24 cellular contexts compared by ENCODE assay signal in genomic region chr6:125742433-125743120, GRCh38. TPM values are rescaled to one million over a fixed set of nuclear protein-coding genes. Genes with fewer than 3 reads are reported as not detected.
DNase-seq lines count a peak whose midpoint lies in the region; ATAC-seq, FAIRE-seq and TF ChIP-seq lines count a peak whose summit lies in the region.
"Had no signal": no experiment of that assay in that cellular context is flagged by ENCODE, and none has a peak within 500 bp of the region (broad histone marks: within the 10 kb centered on the region; RNA-seq: fewer than 3 reads in every experiment).

No MANE protein-coding gene starts in this region.

- peaks cover 40% of the 10 kb centered on the region for H3K4me1 ChIP-seq in left ventricle myocardium inferior
- peaks cover 10 to 12% of the 10 kb centered on the region in 2 donors for H3K4me1 ChIP-seq in ascending aorta
- H3K4me1 ChIP-seq in HepG2 (ENCODE audit: insufficient read depth, low read length): peaks cover 27% of the 10 kb centered on the region

- WGBS in HepG2 (ENCODE audit: low lambda C conversion rate): 7% methylated on average over 5 of the region's 5 CpGs

- H3K27ac ChIP-seq in left ventricle myocardium inferior (replicated peaks): peak overlapping the region; percentile 95
- peak overlapping the region; percentile 95 to 99 for H3K27ac ChIP-seq in ascending aorta
- no peak overlapping the region for H3K27ac ChIP-seq in HepG2 (ENCODE audit: extremely low read length, insufficient read depth, low read length)
- H3K27ac ChIP-seq: HL-60, SJSA1 had no signal

- H3K9me3 Mint-ChIP-seq in type B pancreatic cell: no peaks in the 10 kb centered on the region
- H3K9me3 Mint-ChIP-seq: activated naive CD8-positive, alpha-beta T cell treated with anti-CD3 and anti-CD28 coated beads for 36 hours; brain; CD4-positive, CD25-positive, alpha-beta regulatory T cell; natural killer cell had no signal

- no peaks in the 10 kb centered on the region for H3K79me2 ChIP-seq in HepG2 (ENCODE audit: insufficient read depth, low read length)

- H3K9ac ChIP-seq in HepG2 (ENCODE audit: insufficient read depth, low read depth, low read length): no peak overlapping the region

- H3K4me1 Mint-ChIP-seq in type B pancreatic cell (ENCODE audit: unreplicated experiment): peaks cover 11% of the 10 kb centered on the region

- H3K36me3 ChIP-seq in left ventricle myocardium inferior (no peaks in the 10 kb centered on the region), ascending aorta (no peaks in the 10 kb centered on the region), HepG2 (replicated peaks in 1 of 2; ENCODE audit: control insufficient read depth in 1 of 2, insufficient read depth in 2 of 2, low read length in 2 of 2) (no peaks in the 10 kb centered on the region)
- H3K36me3 ChIP-seq: SJSA1 had no signal

- H3K27me3 ChIP-seq in left ventricle myocardium inferior (ENCODE audit: low read depth) (peaks cover 3% of the 10 kb centered on the region), ascending aorta (no peaks in the 10 kb centered on the region), HepG2 (ENCODE audit: control insufficient read depth in 1 of 2, insufficient read depth in 2 of 2, low read length in 2 of 2) (peaks cover 2 to 25% of the 10 kb centered on the region in 2 experiments; a peak in 4 of 5 replicates)

- H3K4me2 ChIP-seq in HepG2 (ENCODE audit: low read depth, low read length): no peak overlapping the region

- H3K9me3 ChIP-seq in left ventricle myocardium inferior (replicated peaks) (no peaks in the 10 kb centered on the region), ascending aorta (no peaks in the 10 kb centered on the region), HepG2 (ENCODE audit: low read length) (no peaks in the 10 kb centered on the region)
- H3K9me3 ChIP-seq: SJSA1 had no signal

- TF ChIP-seq EP300 in HepG2 (IDR thresholded peaks at IDR 0.05; ENCODE audit: low read depth in 2 of 2, low read length in 2 of 2) (no peak), HepG2 (CRISPR knock-in tag; IDR thresholded peaks at IDR 0.05; ENCODE audit: borderline replicate concordance) (no peak)

- POLR2A ChIA-PET in HepG2 (lab: Yijun Ruan, JAX): no interaction called here

- DNase-seq in left ventricle myocardium inferior (no peak), Right ventricle myocardium inferior (ENCODE audit: missing footprints) (no peak), ascending aorta (ENCODE audit: low spot score in 2 of 2) (no peak), HepG2 (ENCODE audit: low spot score) (no peak), type B pancreatic cell (ENCODE audit: extremely low spot score, unreplicated experiment) (no peak), NCI-H82 treated with DMSO at 0.1 percent for 48 hours (lab: John Stamatoyannopoulos, UW; ENCODE audit: unreplicated experiment) (no peak), NCI-H1092 treated with DMSO at 0.1 percent for 48 hours (lab: John Stamatoyannopoulos, UW) (no peak), GM13977 (ENCODE audit: low spot score) (no peak)
- DNase-seq: activated CD4-positive, CD25-positive, alpha-beta regulatory T cell treated with anti-CD3 and anti-CD28 coated beads, Interleukin-2, amount 50 U/mL, for 72 hours; activated naive CD8-positive, alpha-beta T cell treated with anti-CD3 and anti-CD28 coated beads for 36 hours; CD4-positive, CD25-positive, alpha-beta regulatory T cell; cortex of kidney; DMS79 treated with DMSO at 0.1 percent for 48 hours; foreskin fibroblast; natural killer cell; NCI-H187 treated with DMSO at 0.1 percent for 48 hours; NCI-H524 treated with DMSO at 0.1 percent for 48 hours; stimulated activated CD4-positive, alpha-beta T cell treated with anti-CD3 and anti-CD28 coated beads, Interleukin-4, amount 100 ng/mL, for 24 hours had no signal

- CTCF ChIA-PET in HepG2 (lab: Yijun Ruan, JAX; ENCODE audit: low intra/inter-chr PET ratio, low total read pairs): no interaction called here

- BruUV-seq in HepG2 (replicated peaks; lab: Mats Ljungman, UMichigan): no TSS peak

- in situ Hi-C loops in HepG2 (cut with HindIII; ENCODE audit: extremely low pct_ligation_motif_present, low pct_unique_long_range_greater_than_20kb): loop anchor here (10.0 kb wide), 1 partner anchor 228 kb away; no protein-coding TSS in a partner anchor
- in situ Hi-C loops in GM13977 (cut with MboI; ENCODE audit: low pct_unique_long_range_greater_than_20kb, low sequenced_read_pairs, unreplicated experiment): no loop called here

- TF ChIP-seq CTCF in left ventricle myocardium inferior (IDR thresholded peaks at IDR 0.05; ENCODE audit: borderline replicate concordance) (no peak), ascending aorta (IDR thresholded peaks at IDR 0.05) (no peak), HepG2 (CRISPR knock-in tag; IDR thresholded peaks at IDR 0.05) (no peak), type B pancreatic cell (conservative IDR thresholded peaks at IDR 0.05) (no peak), GM13977 (IDR thresholded peaks at IDR 0.05; ENCODE audit: extremely low read depth, insufficient read depth, missing control alignments) (no peak)

- FAIRE-seq in HepG2 (lab: Jason Lieb, UNC): no peak

- H3K27me3 Mint-ChIP-seq in type B pancreatic cell: peaks cover 45% of the 10 kb centered on the region

- ATAC-seq in Right ventricle myocardium inferior (no peak), HepG2 (no peak)
- ATAC-seq: HCT116, natural killer cell had no signal

- no peak overlapping the region for H2AFZ ChIP-seq in HepG2 (ENCODE audit: low read length)

- no peak for TF ChIP-seq POLR2A in HepG2 (IDR thresholded peaks at IDR 0.05; ENCODE audit: insufficient read depth in 1 of 2, low read depth in 2 of 2, low read length in 2 of 2)

- no peak for TF ChIP-seq RAD21 in HepG2 (CRISPR knock-in tag; IDR thresholded peaks at IDR 0.05)

- no peak overlapping the region for H3K27ac Mint-ChIP-seq in type B pancreatic cell
- H3K27ac Mint-ChIP-seq: activated naive CD8-positive, alpha-beta T cell treated with anti-CD3 and anti-CD28 coated beads for 36 hours; brain; CD4-positive, CD25-positive, alpha-beta regulatory T cell; natural killer cell had no signal

- no peaks in the 10 kb centered on the region for H3K36me3 Mint-ChIP-seq in type B pancreatic cell
- H3K36me3 Mint-ChIP-seq: activated naive CD8-positive, alpha-beta T cell treated with anti-CD3 and anti-CD28 coated beads for 36 hours; brain; CD4-positive, CD25-positive, alpha-beta regulatory T cell had no signal

- intact Hi-C loops in left ventricle myocardium inferior (cut with micrococcal nuclease): no loop called here
- intact Hi-C loops in Right ventricle myocardium inferior (cut with DNase I): loop anchor here (2.0 kb wide), 1 partner anchor 70 kb away; no protein-coding TSS in a partner anchor
- intact Hi-C loops in ascending aorta (cut with DNase I): loop anchor here (5.0 kb wide), 1 partner anchor 45 kb away; no protein-coding TSS in a partner anchor
- intact Hi-C loops in HepG2 (cut with micrococcal nuclease; ENCODE audit: unreplicated experiment): no loop called here

- H3K4me3 ChIP-seq in left ventricle myocardium inferior: peak overlapping the region; percentile 79
- peak overlapping the region; percentile 24 to 56 for H3K4me3 ChIP-seq in ascending aorta
- no peak overlapping the region for H3K4me3 ChIP-seq in HepG2 (replicated peaks in 1 of 3; ENCODE audit: insufficient read depth in 1 of 3, low read depth in 2 of 3, low read length in 3 of 3)
- H3K4me3 ChIP-seq: SJSA1 had no signal

- H4K20me1 ChIP-seq in HepG2 (ENCODE audit: insufficient read depth, low read length): no peaks in the 10 kb centered on the region

- no peak overlapping the region for H3K4me3 Mint-ChIP-seq in type B pancreatic cell
- H3K4me3 Mint-ChIP-seq: activated naive CD8-positive, alpha-beta T cell treated with anti-CD3 and anti-CD28 coated beads for 36 hours; brain; CD4-positive, CD25-positive, alpha-beta regulatory T cell; natural killer cell had no signal

RNA-seq across cellular contexts. Expression of gene HEY2, which starts 6.9 kb away (rescaled TPM):
- total RNA-seq in left ventricle myocardium inferior (25.6 TPM), Right ventricle myocardium inferior (57.5 TPM), ascending aorta (0.32 TPM), HepG2 (2016; rRNA removed; fragmentation: Illumina TruSeq; extraction: Trizol) (0.04 TPM in 1 of 2 replicates, not detected in the other), type B pancreatic cell (ENCODE audit: low replicate concordance) (10.0 and 11.3 TPM in 2 replicates)
- not detected in 2 replicates for total RNA-seq in HepG2 (2016; cell fraction: cytosol; rRNA removed; fragmentation: Illumina TruSeq; extraction: Trizol; ENCODE audit: low read depth)
- total RNA-seq in HepG2 (2016; cell fraction: insoluble cytoplasmic fraction; rRNA removed; fragmentation: Illumina TruSeq; extraction: Trizol): 0.04 and 0.07 TPM in 2 replicates
- total RNA-seq in HepG2 (2016; cell fraction: membrane; rRNA removed; fragmentation: Illumina TruSeq; extraction: Trizol): 0.07 and 0.09 TPM in 2 replicates
- total RNA-seq in HepG2 (2016; cell fraction: nucleus; rRNA removed; fragmentation: Illumina TruSeq; extraction: Trizol): not detected in 2 replicates
- polyA plus RNA-seq in HepG2 (2011; rRNA removed): 0.04 and 0.05 TPM in 2 replicates
- 0.01 and 0.03 TPM in 2 replicates for polyA plus RNA-seq in HepG2 (2011; cell fraction: cytosol; rRNA removed)
- 0.07 TPM in 1 of 2 replicates, not detected in the other for polyA plus RNA-seq in HepG2 (2011; cell fraction: nucleus; rRNA removed)
- not detected in 2 replicates for polyA plus RNA-seq in HepG2 (2012)
- polyA plus RNA-seq in HepG2 (2016; cell fraction: cytosol; fragmentation: Illumina TruSeq; extraction: Trizol; ENCODE audit: low read depth): 0.05 and 0.09 TPM in 2 replicates
- polyA plus RNA-seq in HepG2 (2016; cell fraction: insoluble cytoplasmic fraction; fragmentation: Illumina TruSeq; extraction: Trizol; ENCODE audit: low read depth): 0.12 TPM in 1 of 2 replicates, not detected in the other
- polyA plus RNA-seq in HepG2 (2016; cell fraction: membrane; fragmentation: Illumina TruSeq; extraction: Trizol; ENCODE audit: low read depth): 0.06 TPM in 1 of 2 replicates, not detected in the other
- polyA plus RNA-seq in HepG2 (2016; cell fraction: nucleus; fragmentation: Illumina TruSeq; extraction: Trizol; ENCODE audit: insufficient read depth, low read depth): not detected in 2 replicates
- 0.37 TPM in 1 of 2 replicates, not detected in the other for polyA minus RNA-seq in HepG2 (2011; rRNA and poly(A)+ RNA removed; ENCODE audit: low replicate concordance)
- polyA minus RNA-seq in HepG2 (2011; cell fraction: cytosol; rRNA and poly(A)+ RNA removed): not detected in 2 replicates
- not detected in 2 replicates for polyA minus RNA-seq in HepG2 (2011; cell fraction: nucleus; rRNA and poly(A)+ RNA removed)
- total RNA-seq: activated CD8-positive, alpha-beta memory T cell treated with anti-CD3 and anti-CD28 coated beads for 36 hours; activated naive CD8-positive, alpha-beta T cell treated with anti-CD3 and anti-CD28 coated beads for 36 hours; CD4-positive, CD25-positive, alpha-beta regulatory T cell; T-helper 2 cell treated with Interferon-gamma antibody and Interleukin-4, amounts not matched to agents 100 ng/mL and 5 ng/mL, for 36 hours had no signal

RNA-seq across cellular contexts. Expression of gene NCOA7, which starts 48.2 kb away (rescaled TPM):
- 10.3 TPM for total RNA-seq in left ventricle myocardium inferior
- total RNA-seq in Right ventricle myocardium inferior: 12.5 TPM
- 37.4 TPM for total RNA-seq in ascending aorta
- 13.6 and 24.3 TPM in 2 replicates for total RNA-seq in HepG2 (2016; rRNA removed; fragmentation: Illumina TruSeq; extraction: Trizol)
- 2.1 and 2.2 TPM in 2 replicates for total RNA-seq in HepG2 (2016; cell fraction: cytosol; rRNA removed; fragmentation: Illumina TruSeq; extraction: Trizol; ENCODE audit: low read depth)
- total RNA-seq in HepG2 (2016; cell fraction: insoluble cytoplasmic fraction; rRNA removed; fragmentation: Illumina TruSeq; extraction: Trizol): 14.1 and 25.5 TPM in 2 replicates
- total RNA-seq in HepG2 (2016; cell fraction: membrane; rRNA removed; fragmentation: Illumina TruSeq; extraction: Trizol): 5.1 and 5.6 TPM in 2 replicates
- total RNA-seq in HepG2 (2016; cell fraction: nucleus; rRNA removed; fragmentation: Illumina TruSeq; extraction: Trizol): 15.2 and 17.1 TPM in 2 replicates
- 18.7 and 20.8 TPM in 2 replicates for polyA plus RNA-seq in HepG2 (2011; rRNA removed)
- 14.9 and 15.1 TPM in 2 replicates for polyA plus RNA-seq in HepG2 (2011; cell fraction: cytosol; rRNA removed)
- 10.3 and 11.5 TPM in 2 replicates for polyA plus RNA-seq in HepG2 (2011; cell fraction: nucleus; rRNA removed)
- polyA plus RNA-seq in HepG2 (2012): 12.9 and 15.2 TPM in 2 replicates
- polyA plus RNA-seq in HepG2 (2016; cell fraction: cytosol; fragmentation: Illumina TruSeq; extraction: Trizol; ENCODE audit: low read depth): 0.77 and 0.88 TPM in 2 replicates
- polyA plus RNA-seq in HepG2 (2016; cell fraction: insoluble cytoplasmic fraction; fragmentation: Illumina TruSeq; extraction: Trizol; ENCODE audit: low read depth): 18.7 and 19.3 TPM in 2 replicates
- 3.2 and 3.7 TPM in 2 replicates for polyA plus RNA-seq in HepG2 (2016; cell fraction: membrane; fragmentation: Illumina TruSeq; extraction: Trizol; ENCODE audit: low read depth)
- polyA plus RNA-seq in HepG2 (2016; cell fraction: nucleus; fragmentation: Illumina TruSeq; extraction: Trizol; ENCODE audit: insufficient read depth, low read depth): 21.0 and 23.4 TPM in 2 replicates
- polyA minus RNA-seq in HepG2 (2011; rRNA and poly(A)+ RNA removed; ENCODE audit: low replicate concordance): 42.4 and 115 TPM in 2 replicates
- 19.9 and 21.1 TPM in 2 replicates for polyA minus RNA-seq in HepG2 (2011; cell fraction: cytosol; rRNA and poly(A)+ RNA removed)
- polyA minus RNA-seq in HepG2 (2011; cell fraction: nucleus; rRNA and poly(A)+ RNA removed): 29.4 and 39.5 TPM in 2 replicates
- total RNA-seq in type B pancreatic cell (ENCODE audit: low replicate concordance): 29.9 and 54.0 TPM in 2 replicates

Comparison
In these comparisons a context has a peak if more than half of its experiments do, and no peak if none do; other contexts are left out.
1. intact Hi-C loops: an anchor here in Right ventricle myocardium inferior (2.0 kb wide) and ascending aorta (5.0 kb wide); none called in left ventricle myocardium inferior and HepG2.
2. H3K4me3 ChIP-seq: peak in left ventricle myocardium inferior (single experiment) and ascending aorta (2 of 2); none in HepG2 (0 of 3).